Comparison of ENCODE assay signal across 30 cellular contexts in the genomic region with DNA sequence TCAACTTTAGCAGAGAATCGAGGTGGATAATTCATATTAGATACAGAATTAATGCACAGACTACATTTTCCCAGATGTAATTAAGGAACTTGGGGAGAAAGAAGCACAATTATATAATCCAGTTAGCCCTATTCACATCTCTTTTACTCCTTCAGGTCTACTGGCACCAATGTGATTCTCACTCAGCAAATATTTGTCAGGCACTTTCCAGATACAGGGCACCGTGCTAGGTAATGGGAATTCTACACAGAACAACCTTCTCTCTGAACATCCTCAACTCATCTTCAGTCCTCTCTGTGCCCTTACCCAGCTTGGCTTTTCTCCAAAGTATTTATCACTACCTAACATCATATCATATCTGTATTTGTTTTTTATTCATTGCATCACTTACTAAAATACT. TPM values are rescaled to one million over a fixed set of nuclear protein-coding genes. Genes with fewer than 3 reads are reported as not detected.
DNase-seq lines count a peak whose midpoint lies in the region; ATAC-seq, FAIRE-seq and TF ChIP-seq lines count a peak whose summit lies in the region.
"Had no signal": no experiment of that assay in that cellular context is flagged by ENCODE, and none has a peak within 500 bp of the region (broad histone marks: within the 10 kb centered on the region; RNA-seq: fewer than 3 reads in every experiment).

No MANE protein-coding gene starts in this region.

- H3K27me3 ChIP-seq in right lobe of liver (no peaks in the 10 kb centered on the region), HepG2 (ENCODE audit: control insufficient read depth in 1 of 2, insufficient read depth in 2 of 2, low read length in 2 of 2) (no peaks in the 10 kb centered on the region), Loucy (ENCODE audit: insufficient read depth, low read length, poor library complexity, severe bottlenecking) (no peaks in the 10 kb centered on the region), vagina (no peaks in the 10 kb centered on the region)
- no peaks in the 10 kb centered on the region for H3K27me3 ChIP-seq in CD8-positive, alpha-beta memory T cell (ENCODE audit: insufficient read depth, low read length, poor library complexity, severe bottlenecking)
- H3K27me3 ChIP-seq: BE2C, BLaER1 had no signal

- peaks cover 5 to 12% of the 10 kb centered on the region in 2 donors for H3K27me3 Mint-ChIP-seq in CD8-positive, alpha-beta memory T cell

- BruUV-seq in HepG2 (replicated peaks; lab: Mats Ljungman, UMichigan): no TSS peak

- H3K9me3 Mint-ChIP-seq in CD8-positive, alpha-beta memory T cell: peaks cover 0 to 4% (median 0%) of the 10 kb centered on the region in 5 donors
- H3K9me3 Mint-ChIP-seq: CD14-positive monocyte had no signal

- no peak for TF ChIP-seq RAD21 in HepG2 (CRISPR knock-in tag; IDR thresholded peaks at IDR 0.05)

- no peaks in the 10 kb centered on the region for H3K36me3 ChIP-seq in right lobe of liver
- no peaks in the 10 kb centered on the region for H3K36me3 ChIP-seq in HepG2 (replicated peaks in 1 of 2; ENCODE audit: control insufficient read depth in 1 of 2, insufficient read depth in 2 of 2, low read length in 2 of 2)
- no peaks in the 10 kb centered on the region for H3K36me3 ChIP-seq in Loucy (ENCODE audit: insufficient read depth, low read length)
- H3K36me3 ChIP-seq in CD8-positive, alpha-beta memory T cell (ENCODE audit: insufficient read depth, low read length): no peaks in the 10 kb centered on the region
- H3K36me3 ChIP-seq in vagina: no peaks in the 10 kb centered on the region
- H3K36me3 ChIP-seq: BE2C, BLaER1 had no signal

- peak overlapping the region in 1 of 3 donors; percentile 2 for H3K27ac ChIP-seq in right lobe of liver
- no peak overlapping the region for H3K27ac ChIP-seq in HepG2 (ENCODE audit: extremely low read length, insufficient read depth, low read length)
- no peak overlapping the region for H3K27ac ChIP-seq in CD8-positive, alpha-beta memory T cell (ENCODE audit: low read depth, low read length)
- H3K27ac ChIP-seq in vagina: no peak overlapping the region
- H3K27ac ChIP-seq: BLaER1 had no signal

- peak; percentile 28 for DNase-seq in NCI-H2029 treated with DMSO at 0.1 percent for 48 hours (lab: John Stamatoyannopoulos, UW)
- DNase-seq in NCI-H2029 (lab: John Stamatoyannopoulos, UW): no peak
- no peak for DNase-seq in right lobe of liver
- DNase-seq in HepG2 (ENCODE audit: low spot score): no peak
- DNase-seq in left lobe of liver (ENCODE audit: low spot score): no peak
- DNase-seq in CD8-positive, alpha-beta memory T cell: no peak
- DNase-seq in vagina (ENCODE audit: extremely low spot score in 2 of 2): no peak
- DNase-seq: 8988T; ACHN; BE2C; C1 segment of cervical spinal cord; Caco-2; Calu3; CD4-positive, alpha-beta memory T cell; CD4-positive, CD25-positive, alpha-beta regulatory T cell; DMS 273 treated with DMSO at 0.1 percent for 48 hours; DMS153; DMS79; DND-41; EL; GDM1 had no signal

- no peaks in the 10 kb centered on the region for H3K9me2 ChIP-seq in Loucy (replicated peaks; ENCODE audit: low read depth, low read length)

- H3K4me1 Mint-ChIP-seq in CD8-positive, alpha-beta memory T cell: no peaks in the 10 kb centered on the region
- H3K4me1 Mint-ChIP-seq: CD14-positive monocyte; CD4-positive, alpha-beta memory T cell; CD4-positive, CD25-positive, alpha-beta regulatory T cell had no signal

- TF ChIP-seq POLR2A in right lobe of liver (IDR thresholded peaks at IDR 0.05) (no peak), HepG2 (IDR thresholded peaks at IDR 0.05; ENCODE audit: insufficient read depth in 1 of 2, low read depth in 2 of 2, low read length in 2 of 2) (no peak), vagina (IDR thresholded peaks at IDR 0.05) (no peak)

- H3K4me3 Mint-ChIP-seq in CD8-positive, alpha-beta memory T cell: no peak overlapping the region
- H3K4me3 Mint-ChIP-seq: CD14-positive monocyte; CD4-positive, alpha-beta memory T cell; CD4-positive, CD25-positive, alpha-beta regulatory T cell had no signal

- intact Hi-C loops in right lobe of liver (cut with DNase I) (no loop called here), HepG2 (cut with micrococcal nuclease; ENCODE audit: unreplicated experiment) (no loop called here), vagina (cut with DNase I) (no loop called here)

- 42% methylated on average over 2 of the region's 2 CpGs for WGBS in right lobe of liver (ENCODE audit: insufficient coverage, low coverage, low lambda C conversion rate, missing lambda C conversion rate)
- 84% methylated on average over 2 of the region's 2 CpGs for WGBS in HepG2 (ENCODE audit: low lambda C conversion rate)

- CTCF ChIA-PET in HepG2 (lab: Yijun Ruan, JAX; ENCODE audit: low intra/inter-chr PET ratio, low total read pairs): no interaction called here
- CTCF ChIA-PET in CD8-positive, alpha-beta memory T cell (lab: Charles Lee): no interaction called here

- H4K20me1 ChIP-seq in HepG2 (ENCODE audit: insufficient read depth, low read length) (no peaks in the 10 kb centered on the region), Loucy (ENCODE audit: insufficient read depth, low read length, poor library complexity, severe bottlenecking) (no peaks in the 10 kb centered on the region)
- H4K20me1 ChIP-seq: BLaER1 had no signal

- no peaks in the 10 kb centered on the region for H3K36me3 Mint-ChIP-seq in CD8-positive, alpha-beta memory T cell
- H3K36me3 Mint-ChIP-seq: CD14-positive monocyte; CD4-positive, alpha-beta memory T cell; CD4-positive, CD25-positive, alpha-beta regulatory T cell had no signal

- H3F3A ChIP-seq in Loucy (ENCODE audit: low read depth): no peaks in the 10 kb centered on the region

- peaks cover 0 to 28% (median 6%) of the 10 kb centered on the region in 4 donors for H3K4me1 ChIP-seq in right lobe of liver
- peaks cover 19% of the 10 kb centered on the region for H3K4me1 ChIP-seq in HepG2 (ENCODE audit: insufficient read depth, low read length)
- peaks cover 17% of the 10 kb centered on the region for H3K4me1 ChIP-seq in Loucy (ENCODE audit: insufficient read depth, low read length, poor library complexity, severe bottlenecking)
- no peaks in the 10 kb centered on the region for H3K4me1 ChIP-seq in CD8-positive, alpha-beta memory T cell (ENCODE audit: insufficient read depth, low read length)
- no peaks in the 10 kb centered on the region for H3K4me1 ChIP-seq in vagina

- ATAC-seq in right lobe of liver (peak; percentile 48 to 65 (median 52)), HepG2 (no peak), left lobe of liver (peak; percentile 61)
- ATAC-seq: GM12878 had no signal

- H3K4me2 ChIP-seq in HepG2 (ENCODE audit: low read depth, low read length) (no peak overlapping the region), Loucy (ENCODE audit: low read depth, low read length, poor library complexity, severe bottlenecking) (peak overlapping the region; percentile 33)

- TF ChIP-seq CTCF in right lobe of liver (IDR thresholded peaks at IDR 0.05) (no peak), HepG2 (CRISPR knock-in tag; IDR thresholded peaks at IDR 0.05) (no peak), Loucy (conservative IDR thresholded peaks at IDR 0.05; ENCODE audit: low read length) (no peak), vagina (IDR thresholded peaks at IDR 0.05) (no peak)

- in situ Hi-C loops in HepG2 (cut with HindIII; ENCODE audit: extremely low pct_ligation_motif_present, low pct_unique_long_range_greater_than_20kb): no loop called here

- H3K79me2 ChIP-seq in HepG2 (ENCODE audit: insufficient read depth, low read length): no peaks in the 10 kb centered on the region
- H3K79me2 ChIP-seq in Loucy (ENCODE audit: insufficient read depth, low read length): no peaks in the 10 kb centered on the region

- H3K9ac ChIP-seq in HepG2 (ENCODE audit: insufficient read depth, low read depth, low read length): no peak overlapping the region
- H3K9ac ChIP-seq in Loucy (ENCODE audit: low read depth, low read length, poor library complexity, severe bottlenecking): no peak overlapping the region
- H3K9ac ChIP-seq: BLaER1 had no signal

- no peak for FAIRE-seq in HepG2 (lab: Jason Lieb, UNC)
- FAIRE-seq: A204.1, GM12878, GM12892, GM18507 had no signal

- H3K4me3 ChIP-seq in right lobe of liver: no peak overlapping the region
- no peak overlapping the region for H3K4me3 ChIP-seq in HepG2 (replicated peaks in 1 of 3; ENCODE audit: insufficient read depth in 1 of 3, low read depth in 2 of 3, low read length in 3 of 3)
- H3K4me3 ChIP-seq in Loucy (ENCODE audit: low read length, poor library complexity, severe bottlenecking): no peak overlapping the region
- no peak overlapping the region for H3K4me3 ChIP-seq in CD8-positive, alpha-beta memory T cell (ENCODE audit: low read length)
- H3K4me3 ChIP-seq in vagina: no peak overlapping the region
- H3K4me3 ChIP-seq: BLaER1, GM12878 had no signal

- POLR2A ChIA-PET in HepG2 (lab: Yijun Ruan, JAX): no interaction called here
- POLR2A ChIA-PET in CD8-positive, alpha-beta memory T cell (lab: Charles Lee): no interaction called here

- no peak for TF ChIP-seq EP300 in HepG2 (IDR thresholded peaks at IDR 0.05; ENCODE audit: low read depth in 2 of 2, low read length in 2 of 2)
- no peak for TF ChIP-seq EP300 in HepG2 (CRISPR knock-in tag; IDR thresholded peaks at IDR 0.05; ENCODE audit: borderline replicate concordance)

- no peaks in the 10 kb centered on the region for H3K9me3 ChIP-seq in right lobe of liver
- no peaks in the 10 kb centered on the region for H3K9me3 ChIP-seq in HepG2 (ENCODE audit: low read length)
- H3K9me3 ChIP-seq in Loucy (ENCODE audit: insufficient read depth, low read depth, low read length): no peaks in the 10 kb centered on the region
- H3K9me3 ChIP-seq in CD8-positive, alpha-beta memory T cell (ENCODE audit: low read length): no peaks in the 10 kb centered on the region
- H3K9me3 ChIP-seq in vagina: no peaks in the 10 kb centered on the region
- H3K9me3 ChIP-seq: BE2C, BLaER1, Caco-2 had no signal

- H3K27ac Mint-ChIP-seq in CD8-positive, alpha-beta memory T cell: no peak overlapping the region
- H3K27ac Mint-ChIP-seq: CD14-positive monocyte; CD4-positive, alpha-beta memory T cell; CD4-positive, CD25-positive, alpha-beta regulatory T cell had no signal

- H2AFZ ChIP-seq in HepG2 (ENCODE audit: low read length): no peak overlapping the region
- H2AFZ ChIP-seq in Loucy (ENCODE audit: low read length): no peak overlapping the region

RNA-seq across cellular contexts. Expression of a gene that starts 15.6 kb away (rescaled TPM):
- total RNA-seq in right lobe of liver (100 to 1,000 TPM in 4 of 6 experiments, 10 to 100 TPM in 2; 79.6 to 186 (median 164) TPM), HepG2 (2016; rRNA removed; fragmentation: Illumina TruSeq; extraction: Trizol) (30.2 and 48.5 TPM in 2 replicates), left lobe of liver (173 TPM), vagina (4.7 TPM)
- total RNA-seq in HepG2 (2016; cell fraction: cytosol; rRNA removed; fragmentation: Illumina TruSeq; extraction: Trizol; ENCODE audit: low read depth): 18.3 and 23.4 TPM in 2 replicates
- 30.0 and 40.1 TPM in 2 replicates for total RNA-seq in HepG2 (2016; cell fraction: insoluble cytoplasmic fraction; rRNA removed; fragmentation: Illumina TruSeq; extraction: Trizol)
- 37.4 and 49.2 TPM in 2 replicates for total RNA-seq in HepG2 (2016; cell fraction: membrane; rRNA removed; fragmentation: Illumina TruSeq; extraction: Trizol)
- total RNA-seq in HepG2 (2016; cell fraction: nucleus; rRNA removed; fragmentation: Illumina TruSeq; extraction: Trizol): 48.9 and 52.6 TPM in 2 replicates
- polyA plus RNA-seq in HepG2 (2011; rRNA removed): 10.0 and 12.3 TPM in 2 replicates
- 6.4 and 10.1 TPM in 2 replicates for polyA plus RNA-seq in HepG2 (2011; cell fraction: cytosol; rRNA removed)
- 24.5 and 25.6 TPM in 2 replicates for polyA plus RNA-seq in HepG2 (2011; cell fraction: nucleus; rRNA removed)
- polyA plus RNA-seq in HepG2 (2012): 32.4 and 38.1 TPM in 2 replicates
- 0.63 and 0.75 TPM in 2 replicates for polyA plus RNA-seq in HepG2 (2016; cell fraction: cytosol; fragmentation: Illumina TruSeq; extraction: Trizol; ENCODE audit: low read depth)
- 32.3 and 34.3 TPM in 2 replicates for polyA plus RNA-seq in HepG2 (2016; cell fraction: insoluble cytoplasmic fraction; fragmentation: Illumina TruSeq; extraction: Trizol; ENCODE audit: low read depth)
- 2.9 and 3.5 TPM in 2 replicates for polyA plus RNA-seq in HepG2 (2016; cell fraction: membrane; fragmentation: Illumina TruSeq; extraction: Trizol; ENCODE audit: low read depth)
- polyA plus RNA-seq in HepG2 (2016; cell fraction: nucleus; fragmentation: Illumina TruSeq; extraction: Trizol; ENCODE audit: insufficient read depth, low read depth): 47.2 and 51.1 TPM in 2 replicates
- polyA minus RNA-seq in HepG2 (2011; rRNA and poly(A)+ RNA removed; ENCODE audit: low replicate concordance): 40.4 TPM in 1 of 2 replicates, not detected in the other
- 37.0 and 45.5 TPM in 2 replicates for polyA minus RNA-seq in HepG2 (2011; cell fraction: cytosol; rRNA and poly(A)+ RNA removed)
- polyA minus RNA-seq in HepG2 (2011; cell fraction: nucleus; rRNA and poly(A)+ RNA removed): 45.6 and 52.3 TPM in 2 replicates
- total RNA-seq in CD8-positive, alpha-beta memory T cell: not detected
- not detected for polyA plus RNA-seq in CD8-positive, alpha-beta memory T cell
- total RNA-seq: A673; CD4-positive, alpha-beta memory T cell; CD4-positive, CD25-positive, alpha-beta regulatory T cell; G401 had no signal
- polyA plus RNA-seq: CD14-positive monocyte; CD4-positive, alpha-beta memory T cell; CD4-positive, CD25-positive, alpha-beta regulatory T cell had no signal
